Comparison of ENCODE assay signal across 9 cellular contexts in genomic region chr12:92702754-92703679, GRCh38. TPM values are rescaled to one million over a fixed set of nuclear protein-coding genes. Genes with fewer than 3 reads are reported as not detected.
DNase-seq lines count a peak whose midpoint lies in the region; ATAC-seq and TF ChIP-seq lines count a peak whose summit lies in the region.
"Had no signal": no experiment of that assay in that cellular context is flagged by ENCODE, and none has a peak within 500 bp of the region (broad histone marks: within the 10 kb centered on the region; RNA-seq: fewer than 3 reads in every experiment).

Gene PLEKHG7, plus strand, starts transcription at chr12:92702989. Its CDS starts 3,643 bp downstream, at chr12:92706632.

- no peak within 1 kb of the TSS for H3K27ac Mint-ChIP-seq in neural progenitor cell

- no peaks in the 10 kb centered on the region for H3F3A ChIP-seq in neural progenitor cell (ENCODE audit: low read depth)

- TF ChIP-seq CTCF in esophagus squamous epithelium (IDR thresholded peaks at IDR 0.05), result no peak
- TF ChIP-seq CTCF in neural progenitor cell (IDR thresholded peaks at IDR 0.05), result no peak

- no peak for TF ChIP-seq POLR2A in esophagus squamous epithelium (IDR thresholded peaks at IDR 0.05)

- H3K27me3 ChIP-seq in endocrine pancreas (ENCODE audit: control insufficient read depth, insufficient read depth, low read length) (no peaks in the 10 kb centered on the region), esophagus squamous epithelium (no peaks in the 10 kb centered on the region), neural progenitor cell (no peaks in the 10 kb centered on the region)

- H3K9me3 ChIP-seq in endocrine pancreas (ENCODE audit: control insufficient read depth, low read length) (no peaks in the 10 kb centered on the region), esophagus squamous epithelium (no peaks in the 10 kb centered on the region), neural progenitor cell (ENCODE audit: low read depth) (no peaks in the 10 kb centered on the region)

- no peak within 1 kb of the TSS for H2AFZ ChIP-seq in neural progenitor cell (replicated peaks)

- H3K27ac ChIP-seq in esophagus squamous epithelium (no peak within 1 kb of the TSS), neural progenitor cell (no peak within 1 kb of the TSS)

- no peaks in the 10 kb centered on the region for H4K20me1 ChIP-seq in neural progenitor cell (ENCODE audit: low read depth)

- H3K4me3 ChIP-seq in endocrine pancreas (ENCODE audit: control insufficient read depth, insufficient read depth, low read length), result peak within 1 kb of the TSS; percentile 90
- peak within 1 kb of the TSS in 1 of 4 donors; percentile 35 for H3K4me3 ChIP-seq in esophagus squamous epithelium
- no peak within 1 kb of the TSS for H3K4me3 ChIP-seq in neural progenitor cell

- H3K27me3 Mint-ChIP-seq in neural progenitor cell (ENCODE audit: insufficient read depth, low read depth), result no peaks in the 10 kb centered on the region

- DNase-seq in COLO668 (lab: John Stamatoyannopoulos, UW; ENCODE audit: unreplicated experiment), result peak; percentile 51
- no peak for DNase-seq in stimulated activated naive CD4-positive, alpha-beta T cell treated with Interleukin-2 at 50 U/mL for 16 hours (lab: John Stamatoyannopoulos, UW)
- DNase-seq in esophagus squamous epithelium (lab: John Stamatoyannopoulos, UW), result no peak
- DNase-seq in hippocampal formation (lab: John Stamatoyannopoulos, UW), result no peak
- no peak for DNase-seq in neural progenitor cell (ENCODE audit: low spot score)

- no peaks in the 10 kb centered on the region for H3K4me1 Mint-ChIP-seq in neural progenitor cell

- no peak within 1 kb of the TSS for H3K4me3 Mint-ChIP-seq in neural progenitor cell

- intact Hi-C loops in esophagus squamous epithelium (cut with DNase I), result no loop called here

- WGBS in esophagus squamous epithelium, 2 donors, result 43 to 51% methylated on average over 8 of the region's 8 CpGs

- no peaks in the 10 kb centered on the region for H3K9me3 Mint-ChIP-seq in neural progenitor cell

- peaks cover 4% of the 10 kb centered on the region for H3K4me1 ChIP-seq in endocrine pancreas (ENCODE audit: control insufficient read depth, insufficient read depth, low read length)
- H3K4me1 ChIP-seq in esophagus squamous epithelium, result no peaks in the 10 kb centered on the region
- no peaks in the 10 kb centered on the region for H3K4me1 ChIP-seq in neural progenitor cell

- no peaks in the 10 kb centered on the region for H3K36me3 Mint-ChIP-seq in neural progenitor cell

- H3K36me3 ChIP-seq in endocrine pancreas (ENCODE audit: control insufficient read depth, insufficient read depth, low read length) (no peaks in the 10 kb centered on the region), esophagus squamous epithelium (no peaks in the 10 kb centered on the region), neural progenitor cell (no peaks in the 10 kb centered on the region)

- H3K79me2 ChIP-seq in neural progenitor cell (ENCODE audit: low read depth), result no peaks in the 10 kb centered on the region

- ATAC-seq in GM19351 (IDR thresholded peaks at IDR 0.05; ENCODE audit: unreplicated experiment), result peak; percentile 83
- peak; percentile 92 for ATAC-seq in HG03159 (IDR thresholded peaks at IDR 0.05; ENCODE audit: unreplicated experiment)

- H3K9ac ChIP-seq in endocrine pancreas (ENCODE audit: control insufficient read depth, insufficient read depth, low read length) (peak within 1 kb of the TSS; percentile 19), neural progenitor cell (no peak within 1 kb of the TSS)

- no peak within 1 kb of the TSS for H3K4me2 ChIP-seq in neural progenitor cell

RNA-seq across cellular contexts. Expression of gene PLEKHG7, which starts in this region (rescaled TPM):
- total RNA-seq in esophagus squamous epithelium (not detected), neural progenitor cell (ENCODE audit: low replicate concordance) (not detected in 2 replicates)
- total RNA-seq: T-helper 2 cell treated with Interferon-gamma antibody and Interleukin-4, amounts not matched to agents 100 ng/mL and 5 ng/mL, for 36 hours had no signal
